Comparison of ENCODE assay signal across 19 cellular contexts in the genomic region with DNA sequence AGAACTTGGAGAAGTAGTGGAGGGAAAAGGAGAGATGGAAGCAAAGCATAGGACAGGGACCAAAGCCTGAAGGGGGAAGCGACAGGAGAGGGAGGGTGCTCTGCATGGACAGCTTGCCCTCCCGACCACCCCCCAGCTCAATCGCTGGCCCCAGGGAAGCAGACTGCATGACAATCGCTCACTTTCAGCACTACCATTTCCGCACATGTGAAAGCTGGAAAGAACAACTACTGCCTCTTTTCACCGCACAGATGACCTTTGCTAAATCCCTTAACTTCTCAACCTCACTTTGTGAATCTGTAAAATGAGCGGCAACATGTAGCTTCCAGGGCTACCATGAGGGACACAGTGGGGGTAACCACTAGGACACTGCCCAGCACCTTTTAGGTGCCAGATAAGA. TPM values are rescaled to one million over a fixed set of nuclear protein-coding genes. Genes with fewer than 3 reads are reported as not detected.
DNase-seq lines count a peak whose midpoint lies in the region; ATAC-seq and TF ChIP-seq lines count a peak whose summit lies in the region.
"Had no signal": no experiment of that assay in that cellular context is flagged by ENCODE, and none has a peak within 500 bp of the region (broad histone marks: within the 10 kb centered on the region; RNA-seq: fewer than 3 reads in every experiment).

No MANE protein-coding gene starts in this region.

- H2BK5ac ChIP-seq in IMR-90 (ENCODE audit: low read depth, low read length, poor library complexity, severe bottlenecking) = no peak overlapping the region

- intact Hi-C loops in IMR-90 (cut with micrococcal nuclease) = no loop called here
- intact Hi-C loops in colonic mucosa (cut with DNase I) = no loop called here

- ATAC-seq in IMR-90 (ENCODE audit: low read depth) = no peak
- ATAC-seq: heart left ventricle had no signal

- no peaks in the 10 kb centered on the region for H3K9me2 ChIP-seq in Karpas-422 (replicated peaks; ENCODE audit: insufficient read depth, low read length)

- H4K5ac ChIP-seq in IMR-90 (ENCODE audit: low read depth, low read length) = no peak overlapping the region

- H3K23ac ChIP-seq in IMR-90 (ENCODE audit: low read depth, low read length) = no peak overlapping the region; the same call in 1 of the 2 replicates

- no peak overlapping the region for H2AK5ac ChIP-seq in IMR-90 (ENCODE audit: low read depth, low read length)

- no peak overlapping the region for H2BK20ac ChIP-seq in IMR-90 (ENCODE audit: low read depth, low read length)

- H3K9me3 ChIP-seq in IMR-90 (ENCODE audit: control insufficient read depth, insufficient read depth, low read length) (no peaks in the 10 kb centered on the region), colonic mucosa (no peaks in the 10 kb centered on the region), Karpas-422 (ENCODE audit: low read length) (no peaks in the 10 kb centered on the region)
- H3K9me3 ChIP-seq: heart left ventricle, suprapubic skin had no signal

- TF ChIP-seq CTCF in IMR-90 (conservative IDR thresholded peaks at IDR 0.05; ENCODE audit: low read depth, low read length) (no peak), colonic mucosa (IDR thresholded peaks at IDR 0.05) (no peak)

- no peak overlapping the region for H3K56ac ChIP-seq in IMR-90 (ENCODE audit: extremely low read depth, insufficient read depth, low read length)

- DNase-seq in T-helper 1 cell (no peak), IMR-90 (no peak), colonic mucosa (peak; percentile 11), retina (no peak), Karpas-422 (no peak), KG1 (lab: John Stamatoyannopoulos, UW) (no peak)
- peak; percentile 10 for DNase-seq in stimulated activated CD8-positive, alpha-beta memory T cell treated with anti-CD3 and anti-CD28 coated beads, Interleukin-4, amount 100 ng/mL, for 48 hours
- DNase-seq: activated effector memory CD4-positive, alpha-beta T cell treated with anti-CD3 and anti-CD28 coated beads, Interleukin-2, amount 50 U/mL, for 16 hours; heart left ventricle; NCI-H1092; NCI-H2029 treated with DMSO at 0.1 percent for 48 hours; NCI-H524; nephron progenitor cell; SHP77 treated with DMSO at 0.1 percent for 48 hours; stimulated activated CD4-positive, alpha-beta T cell treated with anti-CD3 and anti-CD28 coated beads, Interleukin-4, amount 100 ng/mL, for 4 hours had no signal

- H4K8ac ChIP-seq in IMR-90 (ENCODE audit: low read depth in 2 of 2, low read length in 2 of 2) = no peak overlapping the region

- in situ Hi-C loops in IMR-90 (cut with MboI; ENCODE audit: low sequenced_read_pairs) = loop anchor here (25.0 kb wide), 1 partner anchor 793 kb away; the partner anchor contains the start of gene SEC61G

- H2BK120ac ChIP-seq in IMR-90 (ENCODE audit: low read depth, low read length) = no peak overlapping the region

- H3K36me3 ChIP-seq in IMR-90 (ENCODE audit: control insufficient read depth, insufficient read depth, low read length) (peaks cover 4% of the 10 kb centered on the region), colonic mucosa (no peaks in the 10 kb centered on the region), Karpas-422 (ENCODE audit: insufficient read depth, low read length) (no peaks in the 10 kb centered on the region)
- H3K36me3 ChIP-seq: suprapubic skin had no signal

- CTCF ChIA-PET in IMR-90 (lab: Yijun Ruan, JAX) = no interaction called here

- 71% methylated on average over 4 of the region's 7 CpGs; no CpG with 5 or more reads in 1 of the 2 experiments for WGBS in IMR-90 (ENCODE audit: extremely low coverage in 2 of 2, insufficient read length in 1 of 2), 2 experiments

- no peak for TF ChIP-seq RAD21 in IMR-90 (IDR thresholded peaks at IDR 0.05; ENCODE audit: low read length)

- H3K4me2 ChIP-seq in IMR-90 (ENCODE audit: low read depth, low read length) (peak overlapping the region; percentile 5; the same call in 1 of the 2 replicates), Karpas-422 (ENCODE audit: low read depth, low read length, poor library complexity, severe bottlenecking) (no peak overlapping the region)

- no peak overlapping the region for H3K4me3 ChIP-seq in IMR-90 (ENCODE audit: insufficient read depth, low read depth, low read length)
- no peak overlapping the region for H3K4me3 ChIP-seq in colonic mucosa
- H3K4me3 ChIP-seq in Karpas-422 (ENCODE audit: low read length) = no peak overlapping the region
- H3K4me3 ChIP-seq: heart left ventricle, suprapubic skin had no signal

- H2AK9ac ChIP-seq in IMR-90 (replicated peaks; ENCODE audit: low read depth, low read length, poor library complexity) = no peak overlapping the region

- no peak overlapping the region for H2BK15ac ChIP-seq in IMR-90 (ENCODE audit: low read depth, low read length)

- POLR2A ChIA-PET in IMR-90 (lab: Charles Lee; ENCODE audit: unreplicated experiment) = no interaction called here

- no peak overlapping the region for H3K14ac ChIP-seq in IMR-90 (replicated peaks; ENCODE audit: low read depth, low read length)

- H3K4me1 Mint-ChIP-seq in T-helper 1 cell treated with Interleukin-12 subunit alpha and Interleukin-12 subunit beta and Interleukin-4 antibody, amounts not matched to agents 30 μg/mL and 1 μg/mL, for 36 hours (ENCODE audit: low read depth) = peaks cover 71% of the 10 kb centered on the region

- no peak overlapping the region for H3K27ac ChIP-seq in IMR-90 (ENCODE audit: insufficient read depth, low read length)
- H3K27ac ChIP-seq in colonic mucosa = no peak overlapping the region
- H3K27ac ChIP-seq in Karpas-422 (ENCODE audit: low read length) = no peak overlapping the region
- H3K27ac ChIP-seq: 22Rv1, heart left ventricle, HL-60, suprapubic skin had no signal

- dilution Hi-C loops in IMR-90 (cut with HindIII; ENCODE audit: low sequenced_read_pairs, unreplicated experiment) = no loop called here

- H4K91ac ChIP-seq in IMR-90 (ENCODE audit: insufficient read depth, low read depth, low read length) = no peak overlapping the region

- no peak overlapping the region for H3K4me3 Mint-ChIP-seq in T-helper 1 cell treated with Interleukin-12 subunit alpha and Interleukin-12 subunit beta and Interleukin-4 antibody, amounts not matched to agents 30 μg/mL and 1 μg/mL, for 36 hours
- H3K4me3 Mint-ChIP-seq: nephron progenitor cell had no signal

- peaks cover 57% of the 10 kb centered on the region for H3K9me1 ChIP-seq in IMR-90 (ENCODE audit: insufficient read depth, low read length)

- no peaks in the 10 kb centered on the region for H3K79me2 ChIP-seq in Karpas-422 (ENCODE audit: low read length)

- H3K27me3 ChIP-seq in IMR-90 (ENCODE audit: control insufficient read depth, insufficient read depth, low read length) (no peaks in the 10 kb centered on the region), colonic mucosa (no peaks in the 10 kb centered on the region), Karpas-422 (ENCODE audit: low read length) (no peaks in the 10 kb centered on the region)
- H3K27me3 ChIP-seq: heart left ventricle, suprapubic skin had no signal

- H3K79me1 ChIP-seq in IMR-90 (ENCODE audit: low read depth in 1 of 2, low read length in 2 of 2) = peaks cover 53 to 98% of the 10 kb centered on the region in 2 experiments

- H4K20me1 ChIP-seq in IMR-90 (ENCODE audit: insufficient read depth, low read length) (peaks cover 98% of the 10 kb centered on the region), Karpas-422 (ENCODE audit: insufficient read depth, low read depth, low read length) (peaks cover 81% of the 10 kb centered on the region)

- no peak overlapping the region for H3K18ac ChIP-seq in IMR-90 (ENCODE audit: low read depth, low read length)

- H3K27ac Mint-ChIP-seq in T-helper 1 cell treated with Interleukin-12 subunit alpha and Interleukin-12 subunit beta and Interleukin-4 antibody, amounts not matched to agents 30 μg/mL and 1 μg/mL, for 36 hours = peak overlapping the region; percentile 41

- no TSS peak for BruUV-seq in IMR-90 (replicated peaks; lab: Mats Ljungman, UMichigan)

- H3K27me3 Mint-ChIP-seq in T-helper 1 cell treated with Interleukin-12 subunit alpha and Interleukin-12 subunit beta and Interleukin-4 antibody, amounts not matched to agents 30 μg/mL and 1 μg/mL, for 36 hours (ENCODE audit: low read depth) = no peaks in the 10 kb centered on the region

- peaks cover 20% of the 10 kb centered on the region for H3K4me1 ChIP-seq in IMR-90 (ENCODE audit: control insufficient read depth, insufficient read depth, low read length)
- peaks cover 39% of the 10 kb centered on the region for H3K4me1 ChIP-seq in colonic mucosa
- H3K4me1 ChIP-seq in Karpas-422 (ENCODE audit: low read length) = peaks cover 21% of the 10 kb centered on the region

- H3K36me3 Mint-ChIP-seq in T-helper 1 cell treated with Interleukin-12 subunit alpha and Interleukin-12 subunit beta and Interleukin-4 antibody, amounts not matched to agents 30 μg/mL and 1 μg/mL, for 36 hours (ENCODE audit: low read depth) = peaks cover 30% of the 10 kb centered on the region

- H2AFZ ChIP-seq in IMR-90 (replicated peaks; ENCODE audit: low read length, poor library complexity) (no peak overlapping the region), Karpas-422 (ENCODE audit: low read length) (no peak overlapping the region)

- TF ChIP-seq POLR2A in IMR-90 (IDR thresholded peaks at IDR 0.05; ENCODE audit: low read depth, low read length) = no peak

- H3K9me3 Mint-ChIP-seq in T-helper 1 cell treated with Interleukin-12 subunit alpha and Interleukin-12 subunit beta and Interleukin-4 antibody, amounts not matched to agents 30 μg/mL and 1 μg/mL, for 36 hours = no peaks in the 10 kb centered on the region
- H3K9me3 Mint-ChIP-seq: nephron progenitor cell had no signal

- H3K9ac ChIP-seq in IMR-90 (ENCODE audit: low read depth, low read length) = no peak overlapping the region
- H3K9ac ChIP-seq in colonic mucosa (ENCODE audit: low read depth in 2 of 2, low read length in 2 of 2) = no peak overlapping the region
- H3K9ac ChIP-seq in Karpas-422 (ENCODE audit: low read length) = no peak overlapping the region

- no peak overlapping the region for H3K4ac ChIP-seq in IMR-90 (ENCODE audit: low read depth, low read length)

TF ChIP-seq in IMR-90, 13 proteins besides CTCF, POLR2A, EP300 and RAD21 (continues in another document):
- TF ChIP-seq NFE2L2 (IDR thresholded peaks at IDR 0.05; ENCODE audit: low read depth, low read length) = no peak
- TF ChIP-seq CEBPB (IDR thresholded peaks at IDR 0.05; ENCODE audit: low read depth, low read length) = no peak
- no peak for TF ChIP-seq SMC3 (IDR thresholded peaks at IDR 0.05; ENCODE audit: low read depth, low read length)
- TF ChIP-seq MXI1 (IDR thresholded peaks at IDR 0.05; ENCODE audit: borderline replicate concordance, low read depth, low read length) = no peak
- TF ChIP-seq MAFK (IDR thresholded peaks at IDR 0.05; ENCODE audit: low read depth, low read length) = no peak
- TF ChIP-seq RCOR1 (IDR thresholded peaks at IDR 0.05; ENCODE audit: insufficient replicate concordance, low read length) = no peak
- no peak for TF ChIP-seq FOS (IDR thresholded peaks at IDR 0.05; ENCODE audit: low read depth, low read length)
- TF ChIP-seq RFX5 (IDR thresholded peaks at IDR 0.05; ENCODE audit: low read depth, low read length) = no peak

RNA-seq across cellular contexts. Expression of gene VOPP1, which starts 17.1 kb away (rescaled TPM):
- total RNA-seq in IMR-90 (2012; rRNA removed) (94.5 and 94.7 TPM in 2 replicates), colonic mucosa (10 to 100 TPM; 70.3 to 73.4 TPM)
- 54.5 and 60.2 TPM in 2 replicates for polyA plus RNA-seq in IMR-90 (2012; rRNA removed)
- 39.0 and 52.2 TPM in 2 replicates for polyA plus RNA-seq in IMR-90 (2012; cell fraction: cytosol; rRNA removed)
- 26.0 and 27.4 TPM in 2 replicates for polyA plus RNA-seq in IMR-90 (2012; cell fraction: nucleus; rRNA removed; ENCODE audit: low replicate concordance)
- total RNA-seq in Karpas-422 (2014; rRNA removed; shearing (Covaris generic); ENCODE audit: low replicate concordance) = 14.7 and 21.6 TPM in 2 replicates

Comparison
In these comparisons a context has a peak if more than half of its experiments do, and no peak if none do; other contexts are left out.
1. DNase-seq: peak in colonic mucosa (single experiment) and stimulated activated CD8-positive, alpha-beta memory T cell treated with anti-CD3 and anti-CD28 coated beads, Interleukin-4, amount 100 ng/mL, for 48 hours (single experiment); none in T-helper 1 cell (0 of 5), IMR-90 (single experiment), retina (single experiment), Karpas-422 (single experiment) and KG1 (single experiment).